ENCODE assay signal across 8 cellular contexts in genomic region chrX:13473666-13474516, GRCh38.
A peak's percentile ranks its signal among the peaks of the same experiment; 100 is the strongest.
DNase-seq lines count a peak whose midpoint lies in the region; ATAC-seq and TF ChIP-seq lines count a peak whose summit lies in the region.

No MANE protein-coding gene starts in this region.

- H3K36me3 Mint-ChIP-seq in CD4-positive, alpha-beta T cell (ENCODE audit: low read depth) = peaks cover 6% of the 10 kb centered on the region
- no peaks in the 10 kb centered on the region for H3K36me3 Mint-ChIP-seq in Calu3 (ENCODE audit: insufficient read depth, unreplicated experiment)

- H2AK5ac ChIP-seq in IMR-90 (ENCODE audit: low read depth, low read length) = no peak overlapping the region

- peak overlapping the region; percentile 15 to 74; a peak in 3 of 4 replicates for H4K8ac ChIP-seq in IMR-90 (ENCODE audit: low read depth in 2 of 2, low read length in 2 of 2)

- H3K4me2 ChIP-seq in IMR-90 (ENCODE audit: low read depth, low read length) = peak overlapping the region; percentile 74; the same call in 1 of the 2 replicates

- no peaks in the 10 kb centered on the region for H3K9me3 Mint-ChIP-seq in CD4-positive, alpha-beta T cell
- H3K9me3 Mint-ChIP-seq in Calu3 (ENCODE audit: low read depth, unreplicated experiment) = no peaks in the 10 kb centered on the region

- H2AK9ac ChIP-seq in IMR-90 (replicated peaks; ENCODE audit: low read depth, low read length, poor library complexity) = no peak overlapping the region

- H3K36me3 ChIP-seq in IMR-90 (ENCODE audit: control insufficient read depth, insufficient read depth, low read length) (no peaks in the 10 kb centered on the region), ectodermal cell (ENCODE audit: control insufficient read depth, insufficient read depth, low read length) (no peaks in the 10 kb centered on the region), psoas muscle (ENCODE audit: insufficient read depth in 1 of 2, low read depth in 1 of 2) (no peaks in the 10 kb centered on the region)

- H4K91ac ChIP-seq in IMR-90 (ENCODE audit: insufficient read depth, low read depth, low read length) = peak overlapping the region; percentile 6

- TF ChIP-seq CTCF in CD4-positive, alpha-beta T cell (IDR thresholded peaks at IDR 0.05) = no peak
- no peak for TF ChIP-seq CTCF in IMR-90 (conservative IDR thresholded peaks at IDR 0.05; ENCODE audit: low read depth, low read length)
- no peak for TF ChIP-seq CTCF in psoas muscle (IDR thresholded peaks at IDR 0.05)
- TF ChIP-seq CTCF in Calu3 (IDR thresholded peaks at IDR 0.05; ENCODE audit: unreplicated experiment) = no peak

- POLR2A ChIA-PET in CD4-positive, alpha-beta T cell (lab: Charles Lee) = interaction anchor here (0.7 to 2.3 kb wide), 8 partner anchors 11 to 501 kb away, joined by 3 to 9 read pairs (median 6); partner anchors contain the start of gene TMSB4X
- POLR2A ChIA-PET in IMR-90 (lab: Charles Lee; ENCODE audit: unreplicated experiment) = interaction anchor here (0.9 to 1.0 kb wide), 2 partner anchors 14 to 495 kb away, joined by 3 read pairs; no protein-coding TSS in a partner anchor

- H3K18ac ChIP-seq in IMR-90 (ENCODE audit: low read depth, low read length) = peak overlapping the region; percentile 92

- CTCF ChIA-PET in CD4-positive, alpha-beta T cell (lab: Charles Lee) = interaction anchor here (1.2 kb wide), 1 partner anchor 527 kb away, joined by 3 read pairs; no protein-coding TSS in a partner anchor
- CTCF ChIA-PET in IMR-90 (lab: Yijun Ruan, JAX) (interaction anchor here (1.0 kb wide), 1 partner anchor 172 kb away, joined by 3 read pairs; no protein-coding TSS in a partner anchor), Calu3 (lab: Charles Lee) (no interaction called here)

- H3K27me3 Mint-ChIP-seq in CD4-positive, alpha-beta T cell = no peaks in the 10 kb centered on the region
- H3K27me3 Mint-ChIP-seq in Calu3 (ENCODE audit: unreplicated experiment) = no peaks in the 10 kb centered on the region

- H2AFZ ChIP-seq in IMR-90 (replicated peaks; ENCODE audit: low read length, poor library complexity) = peak overlapping the region; percentile 66

- intact Hi-C loops in CD4-positive, alpha-beta T cell (cut with DNase I, micrococcal nuclease) = no loop called here
- intact Hi-C loops in IMR-90 (cut with micrococcal nuclease) = loop anchor here (5.0 kb wide), 1 partner anchor 42 kb away; no protein-coding TSS in a partner anchor
- intact Hi-C loops in psoas muscle (cut with DNase I) = loop anchor here in 1 of 2 donors (10.0 kb wide), 1 partner anchor 429 kb away; the partner anchor contains the start of gene FAM9C
- intact Hi-C loops in Calu3 (cut with micrococcal nuclease; ENCODE audit: unreplicated experiment) = no loop called here

- no peak for TF ChIP-seq RAD21 in IMR-90 (IDR thresholded peaks at IDR 0.05; ENCODE audit: low read length)

- dilution Hi-C loops in IMR-90 (cut with HindIII; ENCODE audit: low sequenced_read_pairs, unreplicated experiment) = no loop called here

- H3K79me1 ChIP-seq in IMR-90 (ENCODE audit: low read depth in 1 of 2, low read length in 2 of 2) = no peaks in the 10 kb centered on the region

- BruUV-seq in IMR-90 (replicated peaks; lab: Mats Ljungman, UMichigan) = no TSS peak
- no TSS peak for BruUV-seq in Calu3 (replicated peaks; lab: Mats Ljungman, UMichigan)

- peak overlapping the region; percentile 24 for H3K27ac ChIP-seq in CD4-positive, alpha-beta T cell (ENCODE audit: low read depth, low read length)
- H3K27ac ChIP-seq in IMR-90 (ENCODE audit: insufficient read depth, low read length) (peak overlapping the region; percentile 4; the same call in 1 of the 2 replicates), ectodermal cell (ENCODE audit: insufficient read depth, low read depth, low read length, poor library complexity, severe bottlenecking) (peak overlapping the region; percentile 26), psoas muscle (peak overlapping the region; percentile 51)

- peaks cover 28% of the 10 kb centered on the region for H3K4me1 Mint-ChIP-seq in CD4-positive, alpha-beta T cell (ENCODE audit: low read depth)
- H3K4me1 Mint-ChIP-seq in Calu3 (ENCODE audit: low read depth, unreplicated experiment) = peaks cover 19% of the 10 kb centered on the region

- H3K9ac ChIP-seq in IMR-90 (ENCODE audit: low read depth, low read length) = 0 out of 2 replicates have a peak overlapping the region, but pooled peaks have one; percentile 38

- H3K9me3 ChIP-seq in CD4-positive, alpha-beta T cell (ENCODE audit: control insufficient read depth, low read length) = no peaks in the 10 kb centered on the region
- no peaks in the 10 kb centered on the region for H3K9me3 ChIP-seq in IMR-90 (ENCODE audit: control insufficient read depth, insufficient read depth, low read length)
- H3K9me3 ChIP-seq in ectodermal cell (ENCODE audit: control insufficient read depth, low read length) = no peaks in the 10 kb centered on the region
- no peaks in the 10 kb centered on the region for H3K9me3 ChIP-seq in psoas muscle

- H3K14ac ChIP-seq in IMR-90 (replicated peaks; ENCODE audit: low read depth, low read length) = peak overlapping the region; percentile 29; the same call in 1 of the 2 replicates

- peak overlapping the region; percentile 36 for H2BK5ac ChIP-seq in IMR-90 (ENCODE audit: low read depth, low read length, poor library complexity, severe bottlenecking)

- in situ Hi-C loops in IMR-90 (cut with MboI; ENCODE audit: low sequenced_read_pairs) = no loop called here

- no peaks in the 10 kb centered on the region for H3K9me1 ChIP-seq in IMR-90 (ENCODE audit: insufficient read depth, low read length)

- peak overlapping the region; percentile 76; the same call in 1 of the 2 replicates for H2BK120ac ChIP-seq in IMR-90 (ENCODE audit: low read depth, low read length)

- H3K4me3 Mint-ChIP-seq in CD4-positive, alpha-beta T cell = peak overlapping the region; percentile 81
- H3K4me3 Mint-ChIP-seq in Calu3 (ENCODE audit: low read depth, unreplicated experiment) = no peak overlapping the region

- no peak for TF ChIP-seq POLR2A in IMR-90 (IDR thresholded peaks at IDR 0.05; ENCODE audit: low read depth, low read length)

- H4K20me1 ChIP-seq in IMR-90 (ENCODE audit: insufficient read depth, low read length) = no peaks in the 10 kb centered on the region

- peak; percentile 59 for ATAC-seq in CD4-positive, alpha-beta T cell (ENCODE audit: poor library complexity)
- ATAC-seq in GM19463 (IDR thresholded peaks at IDR 0.05; ENCODE audit: unreplicated experiment) (peak; percentile 78), IMR-90 (ENCODE audit: low read depth) (peak; percentile 42; the same call in 1 of the 2 replicates), psoas muscle (peak in 1 of 4 donors; percentile 36)

- H3K4me1 ChIP-seq in IMR-90 (ENCODE audit: control insufficient read depth, insufficient read depth, low read length) (peaks cover 7% of the 10 kb centered on the region), ectodermal cell (ENCODE audit: control insufficient read depth, insufficient read depth, low read length) (no peaks in the 10 kb centered on the region), psoas muscle (no peaks in the 10 kb centered on the region)

- WGBS in IMR-90 (ENCODE audit: extremely low coverage in 2 of 2, insufficient read length in 1 of 2), 2 experiments = no CpG with 5 or more reads among the region's 9 CpGs
- WGBS in ectodermal cell, 2 experiments = 60 to 62% methylated on average over 6 to 9 of the region's 9 CpGs
- 31 to 52% (median 43%) methylated on average over 9 of the region's 9 CpGs for WGBS in psoas muscle, 3 donors

- peak in 6 of 10 experiments; percentile 1 to 32 (median 2) for DNase-seq in CD4-positive, alpha-beta T cell
- DNase-seq in IMR-90 = peak; percentile 40
- no peak for DNase-seq in psoas muscle
- no peak for DNase-seq in Calu3
- DNase-seq in NCI-H2029 (lab: John Stamatoyannopoulos, UW) = no peak
- DNase-seq in T1000 (lab: John Stamatoyannopoulos, UW) = no peak

- peak overlapping the region; percentile 30; the same call in 1 of the 2 replicates for H3K4ac ChIP-seq in IMR-90 (ENCODE audit: low read depth, low read length)

- H3K27ac Mint-ChIP-seq in CD4-positive, alpha-beta T cell = peak overlapping the region; percentile 98
- no peak overlapping the region for H3K27ac Mint-ChIP-seq in Calu3 (ENCODE audit: unreplicated experiment)

- H3K23ac ChIP-seq in IMR-90 (ENCODE audit: low read depth, low read length) = peak overlapping the region; percentile 44; the same call in 1 of the 2 replicates

- H4K5ac ChIP-seq in IMR-90 (ENCODE audit: low read depth, low read length) = peak overlapping the region; percentile 80

- no peaks in the 10 kb centered on the region for H3K27me3 ChIP-seq in CD4-positive, alpha-beta T cell (ENCODE audit: control insufficient read depth, insufficient read depth, low read length)
- H3K27me3 ChIP-seq in IMR-90 (ENCODE audit: control insufficient read depth, insufficient read depth, low read length) (no peaks in the 10 kb centered on the region), ectodermal cell (ENCODE audit: control insufficient read depth, insufficient read depth, low read length, poor library complexity, severe bottlenecking) (no peaks in the 10 kb centered on the region), psoas muscle (ENCODE audit: insufficient read depth in 3 of 3, low read length in 2 of 3) (no peaks in the 10 kb centered on the region)

- H3K56ac ChIP-seq in IMR-90 (ENCODE audit: extremely low read depth, insufficient read depth, low read length) = no peak overlapping the region

- H3K4me3 ChIP-seq in IMR-90 (ENCODE audit: insufficient read depth, low read depth, low read length) (no peak overlapping the region), ectodermal cell (ENCODE audit: insufficient read depth, low read depth, low read length) (no peak overlapping the region), psoas muscle (no peak overlapping the region)

- peak overlapping the region; percentile 62; the same call in 1 of the 3 replicates for H2BK15ac ChIP-seq in IMR-90 (ENCODE audit: low read depth, low read length)

- H2BK20ac ChIP-seq in IMR-90 (ENCODE audit: low read depth, low read length) = peak overlapping the region; percentile 64

TF ChIP-seq in IMR-90, 13 proteins besides CTCF, POLR2A, EP300 and RAD21:
- no peak for TF ChIP-seq BHLHE40 (IDR thresholded peaks at IDR 0.05; ENCODE audit: low read depth, low read length)
- no peak for TF ChIP-seq RFX5 (IDR thresholded peaks at IDR 0.05; ENCODE audit: low read depth, low read length)
- no peak for TF ChIP-seq MXI1 (IDR thresholded peaks at IDR 0.05; ENCODE audit: borderline replicate concordance, low read depth, low read length)
- TF ChIP-seq NFE2L2 (IDR thresholded peaks at IDR 0.05; ENCODE audit: low read depth, low read length) = no peak
- no peak for TF ChIP-seq RCOR1 (IDR thresholded peaks at IDR 0.05; ENCODE audit: insufficient replicate concordance, low read length)
- no peak for TF ChIP-seq MAFK (IDR thresholded peaks at IDR 0.05; ENCODE audit: low read depth, low read length)
- no peak for TF ChIP-seq MAZ (IDR thresholded peaks at IDR 0.05; ENCODE audit: borderline replicate concordance, low read depth, low read length)
- TF ChIP-seq CHD1 (IDR thresholded peaks at IDR 0.05; ENCODE audit: low read depth, low read length) = no peak

Comparison
In these comparisons a context has a peak if more than half of its experiments do, and no peak if none do; other contexts are left out.
1. DNase-seq: peak in CD4-positive, alpha-beta T cell (6 of 10) and IMR-90 (single experiment); none in psoas muscle (0 of 2), Calu3 (single experiment), NCI-H2029 (single experiment) and T1000 (single experiment).
2. Peak in every context shown above with its lines, with median percentiles within 50 percentile points of each other: H3K27ac ChIP-seq.